Comparison of ENCODE assay signal across 1 cellular context in the genomic region with DNA sequence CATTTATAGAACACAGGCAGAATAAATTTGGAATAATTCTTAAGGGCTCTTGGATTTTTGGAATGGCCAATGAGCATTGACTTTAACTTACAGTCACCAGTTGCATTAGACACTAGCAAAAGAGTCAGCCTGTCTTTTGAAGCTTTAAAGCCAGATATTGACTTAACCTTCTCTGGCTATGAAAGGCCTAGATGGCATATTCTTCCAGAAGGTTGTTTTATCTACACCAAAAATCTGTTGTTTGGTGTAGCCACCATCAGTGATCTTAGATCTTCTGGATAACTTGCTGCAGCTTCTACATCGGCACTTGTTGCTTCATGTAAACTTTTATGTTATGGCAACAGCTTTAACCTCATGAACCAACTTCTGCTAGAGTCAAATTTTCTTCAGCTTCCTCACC.
TF ChIP-seq lines count a peak whose summit lies in the region.

No MANE protein-coding gene starts in this region.

TF ChIP-seq in GM12878, 131 proteins besides CTCF, POLR2A, EP300 and RAD21:
- TF ChIP-seq POLR2AphosphoS5 (IDR thresholded peaks at IDR 0.05; ENCODE audit: low read length) (peak; percentile 38; the same call in 1 of the 2 replicates), KAT2A (conservative IDR thresholded peaks at IDR 0.05; ENCODE audit: control insufficient read depth, low read depth, low read length) (no peak), E2F8 (IDR thresholded peaks at IDR 0.05; ENCODE audit: low read depth, partially characterized antibody) (no peak), RFX5 (IDR thresholded peaks at IDR 0.05; ENCODE audit: low read depth, low read length) (peak; percentile 88), ETV6 (conservative IDR thresholded peaks at IDR 0.05 in 1 of 2, IDR thresholded peaks at IDR 0.05 in 1 of 2; ENCODE audit: borderline replicate concordance in 1 of 2, low read depth in 1 of 2) (no peak), ZBTB40 (IDR thresholded peaks at IDR 0.05; ENCODE audit: borderline replicate concordance) (no peak), TCF12 (IDR thresholded peaks at IDR 0.05; ENCODE audit: low read depth, low read length) (no peak), CREB1 (IDR thresholded peaks at IDR 0.05; ENCODE audit: low read depth) (peak; percentile 73)
- TF ChIP-seq, protein P1, sequence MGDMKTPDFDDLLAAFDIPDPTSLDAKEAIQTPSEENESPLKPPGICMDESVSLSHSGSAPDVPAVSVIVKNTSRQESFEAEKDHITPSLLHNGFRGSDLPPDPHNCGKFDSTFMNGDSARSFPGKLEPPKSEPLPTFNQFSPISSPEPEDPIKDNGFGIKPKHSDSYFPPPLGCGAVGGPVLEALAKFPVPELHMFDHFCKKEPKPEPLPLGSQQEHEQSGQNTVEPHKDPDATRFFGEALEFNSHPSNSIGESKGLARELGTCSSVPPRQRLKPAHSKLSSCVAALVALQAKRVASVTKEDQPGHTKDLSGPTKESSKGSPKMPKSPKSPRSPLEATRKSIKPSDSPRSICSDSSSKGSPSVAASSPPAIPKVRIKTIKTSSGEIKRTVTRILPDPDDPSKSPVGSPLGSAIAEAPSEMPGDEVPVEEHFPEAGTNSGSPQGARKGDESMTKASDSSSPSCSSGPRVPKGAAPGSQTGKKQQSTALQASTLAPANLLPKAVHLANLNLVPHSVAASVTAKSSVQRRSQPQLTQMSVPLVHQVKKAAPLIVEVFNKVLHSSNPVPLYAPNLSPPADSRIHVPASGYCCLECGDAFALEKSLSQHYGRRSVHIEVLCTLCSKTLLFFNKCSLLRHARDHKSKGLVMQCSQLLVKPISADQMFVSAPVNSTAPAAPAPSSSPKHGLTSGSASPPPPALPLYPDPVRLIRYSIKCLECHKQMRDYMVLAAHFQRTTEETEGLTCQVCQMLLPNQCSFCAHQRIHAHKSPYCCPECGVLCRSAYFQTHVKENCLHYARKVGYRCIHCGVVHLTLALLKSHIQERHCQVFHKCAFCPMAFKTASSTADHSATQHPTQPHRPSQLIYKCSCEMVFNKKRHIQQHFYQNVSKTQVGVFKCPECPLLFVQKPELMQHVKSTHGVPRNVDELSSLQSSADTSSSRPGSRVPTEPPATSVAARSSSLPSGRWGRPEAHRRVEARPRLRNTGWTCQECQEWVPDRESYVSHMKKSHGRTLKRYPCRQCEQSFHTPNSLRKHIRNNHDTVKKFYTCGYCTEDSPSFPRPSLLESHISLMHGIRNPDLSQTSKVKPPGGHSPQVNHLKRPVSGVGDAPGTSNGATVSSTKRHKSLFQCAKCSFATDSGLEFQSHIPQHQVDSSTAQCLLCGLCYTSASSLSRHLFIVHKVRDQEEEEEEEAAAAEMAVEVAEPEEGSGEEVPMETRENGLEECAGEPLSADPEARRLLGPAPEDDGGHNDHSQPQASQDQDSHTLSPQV (IDR thresholded peaks at IDR 0.05), result no peak
- TF ChIP-seq, protein P2, sequence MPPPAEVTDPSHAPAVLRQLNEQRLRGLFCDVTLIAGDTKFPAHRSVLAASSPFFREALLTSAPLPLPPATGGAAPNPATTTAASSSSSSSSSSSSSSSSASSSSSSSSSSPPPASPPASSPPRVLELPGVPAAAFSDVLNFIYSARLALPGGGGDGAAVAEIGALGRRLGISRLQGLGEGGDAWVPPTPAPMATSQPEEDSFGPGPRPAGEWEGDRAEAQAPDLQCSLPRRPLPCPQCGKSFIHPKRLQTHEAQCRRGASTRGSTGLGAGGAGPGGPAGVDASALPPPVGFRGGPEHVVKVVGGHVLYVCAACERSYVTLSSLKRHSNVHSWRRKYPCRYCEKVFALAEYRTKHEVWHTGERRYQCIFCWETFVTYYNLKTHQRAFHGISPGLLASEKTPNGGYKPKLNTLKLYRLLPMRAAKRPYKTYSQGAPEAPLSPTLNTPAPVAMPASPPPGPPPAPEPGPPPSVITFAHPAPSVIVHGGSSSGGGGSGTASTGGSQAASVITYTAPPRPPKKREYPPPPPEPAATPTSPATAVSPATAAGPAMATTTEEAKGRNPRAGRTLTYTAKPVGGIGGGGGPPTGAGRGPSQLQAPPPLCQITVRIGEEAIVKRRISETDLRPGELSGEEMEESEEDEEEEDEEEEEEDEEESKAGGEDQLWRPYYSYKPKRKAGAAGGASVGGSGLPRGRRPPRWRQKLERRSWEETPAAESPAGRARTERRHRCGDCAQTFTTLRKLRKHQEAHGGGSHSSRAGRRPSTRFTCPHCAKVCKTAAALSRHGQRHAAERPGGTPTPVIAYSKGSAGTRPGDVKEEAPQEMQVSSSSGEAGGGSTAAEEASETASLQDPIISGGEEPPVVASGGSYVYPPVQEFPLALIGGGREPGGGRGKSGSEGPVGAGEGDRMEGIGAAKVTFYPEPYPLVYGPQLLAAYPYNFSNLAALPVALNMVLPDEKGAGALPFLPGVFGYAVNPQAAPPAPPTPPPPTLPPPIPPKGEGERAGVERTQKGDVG (CRISPR knock-in tag; IDR thresholded peaks at IDR 0.05), result no peak
